9 cellular contexts compared by ENCODE assay signal in genomic region chr5:132436936-132437335, GRCh38. TPM values are rescaled to one million over a fixed set of nuclear protein-coding genes. Genes with fewer than 3 reads are reported as not detected.
DNase-seq lines count a peak whose midpoint lies in the region; ATAC-seq, FAIRE-seq and TF ChIP-seq lines count a peak whose summit lies in the region.
"Had no signal": no experiment of that assay in that cellular context is flagged by ENCODE, and none has a peak within 500 bp of the region (broad histone marks: within the 10 kb centered on the region; RNA-seq: fewer than 3 reads in every experiment).

No MANE protein-coding gene starts in this region.

- no peak overlapping the region for H3K4me3 Mint-ChIP-seq in activated CD8-positive, alpha-beta T cell treated with anti-CD3 and anti-CD28 coated beads for 36 hours

- DNase-seq in activated CD8-positive, alpha-beta memory T cell treated with anti-CD3 and anti-CD28 coated beads for 24 hours, result peak; percentile 50
- no peak for DNase-seq in activated CD8-positive, alpha-beta memory T cell treated with anti-CD3 and anti-CD28 coated beads, Interleukin-2, amount 50 U/mL, for 4 hours
- DNase-seq in activated CD8-positive, alpha-beta T cell treated with anti-CD3 and anti-CD28 coated beads for 36 hours, result no peak
- no peak for DNase-seq in lung (ENCODE audit: low spot score)
- DNase-seq in suprapubic skin (ENCODE audit: low spot score in 2 of 2), result no peak
- DNase-seq in GM12892 (ENCODE audit: insufficient read length), result no peak
- DNase-seq in pancreas, result no peak
- DNase-seq: NCI-H1048 had no signal

- H3K27ac ChIP-seq in lung (ENCODE audit: low read depth in 1 of 2, low read length in 1 of 2), result peak overlapping the region; percentile 24 to 84
- peak overlapping the region; percentile 53 for H3K27ac ChIP-seq in suprapubic skin
- H3K27ac ChIP-seq in pancreas, result no peak overlapping the region

- H3K9me3 ChIP-seq in lung (ENCODE audit: control insufficient read depth in 2 of 2, insufficient read depth in 1 of 2, low read length in 1 of 2) (no peaks in the 10 kb centered on the region), suprapubic skin (no peaks in the 10 kb centered on the region), pancreas (no peaks in the 10 kb centered on the region)

- POLR2A ChIA-PET in activated CD8-positive, alpha-beta T cell treated with anti-CD3 and anti-CD28 coated beads for 36 hours (lab: Charles Lee), result interaction anchor here (0.6 to 24.7 kb wide), 6 partner anchors 10 to 50 kb away, joined by 3 to 1131 read pairs (median 17); partner anchors contain the start of gene IRF1

- H3K4me1 ChIP-seq in lung (ENCODE audit: control insufficient read depth in 2 of 2, insufficient read depth in 2 of 2, low read length in 2 of 2) (peaks cover 29 to 39% of the 10 kb centered on the region in 2 donors), suprapubic skin (peaks cover 58% of the 10 kb centered on the region), pancreas (peaks cover 0 to 12% (median 8%) of the 10 kb centered on the region in 3 donors)

- no peaks in the 10 kb centered on the region for H3K9me3 Mint-ChIP-seq in activated CD8-positive, alpha-beta T cell treated with anti-CD3 and anti-CD28 coated beads for 36 hours

- no peaks in the 10 kb centered on the region for H3K27me3 Mint-ChIP-seq in activated CD8-positive, alpha-beta T cell treated with anti-CD3 and anti-CD28 coated beads for 36 hours

- no peak for ATAC-seq in activated CD8-positive, alpha-beta T cell treated with anti-CD3 and anti-CD28 coated beads for 36 hours
- ATAC-seq in lung (ENCODE audit: insufficient read depth, low FRiP score) (no peak), GM18519 (IDR thresholded peaks at IDR 0.05; ENCODE audit: low FRiP score, unreplicated experiment) (no peak), pancreas (no peak)

- peaks cover 26% of the 10 kb centered on the region for H3K36me3 Mint-ChIP-seq in activated CD8-positive, alpha-beta T cell treated with anti-CD3 and anti-CD28 coated beads for 36 hours (ENCODE audit: low read depth)

- peaks cover 84% of the 10 kb centered on the region for H3K4me1 Mint-ChIP-seq in activated CD8-positive, alpha-beta T cell treated with anti-CD3 and anti-CD28 coated beads for 36 hours (ENCODE audit: low read depth)

- no peaks in the 10 kb centered on the region for H3K27me3 ChIP-seq in lung (ENCODE audit: control insufficient read depth, insufficient read depth)
- H3K27me3 ChIP-seq in suprapubic skin, result no peaks in the 10 kb centered on the region
- H3K27me3 ChIP-seq in pancreas, result no peaks in the 10 kb centered on the region

- no peak for TF ChIP-seq POLR2A in suprapubic skin (IDR thresholded peaks at IDR 0.05)
- TF ChIP-seq POLR2A in GM12892 (IDR thresholded peaks at IDR 0.05; ENCODE audit: low read depth, low read length), result no peak

- intact Hi-C loops in activated CD8-positive, alpha-beta T cell treated with anti-CD3 and anti-CD28 coated beads for 36 hours (cut with micrococcal nuclease), result no loop called here
- intact Hi-C loops in pancreas (cut with DNase I), result no loop called here

- no peak for TF ChIP-seq EP300 in suprapubic skin (IDR thresholded peaks at IDR 0.05)

- FAIRE-seq in GM12892 (lab: Jason Lieb, UNC) (no peak), pancreas (lab: Jason Lieb, UNC) (no peak)

- no peak for TF ChIP-seq CTCF in activated CD8-positive, alpha-beta T cell treated with anti-CD3 and anti-CD28 coated beads for 36 hours (IDR thresholded peaks at IDR 0.05)
- TF ChIP-seq CTCF in lung (IDR thresholded peaks at IDR 0.05; ENCODE audit: control extremely low read depth, extremely low read depth) (no peak), suprapubic skin (IDR thresholded peaks at IDR 0.05) (no peak), pancreas (IDR thresholded peaks at IDR 0.05) (no peak)

- H3K36me3 ChIP-seq in lung (ENCODE audit: control insufficient read depth in 2 of 2, insufficient read depth in 2 of 2, low read length in 2 of 2) (peaks cover 0 to 3% of the 10 kb centered on the region in 2 donors), suprapubic skin (no peaks in the 10 kb centered on the region), pancreas (no peaks in the 10 kb centered on the region)

- no peak overlapping the region for H3K4me3 ChIP-seq in lung
- H3K4me3 ChIP-seq in suprapubic skin, result no peak overlapping the region
- no peak overlapping the region for H3K4me3 ChIP-seq in pancreas

- H3K27ac Mint-ChIP-seq in activated CD8-positive, alpha-beta T cell treated with anti-CD3 and anti-CD28 coated beads for 36 hours, result peak overlapping the region; percentile 88

- WGBS in lung, 2 donors, result 94 to 98% methylated on average over 3 of the region's 3 CpGs
- 93% methylated on average over 3 of the region's 3 CpGs for WGBS in suprapubic skin
- WGBS in pancreas, 2 donors, result 96 to 99% methylated on average over 3 of the region's 3 CpGs

- CTCF ChIA-PET in activated CD8-positive, alpha-beta T cell treated with anti-CD3 and anti-CD28 coated beads for 36 hours (lab: Charles Lee), result interaction anchor here (1.1 to 5.8 kb wide), 5 partner anchors 11 to 34 kb away, joined by 3 to 46 read pairs (median 11); no protein-coding TSS in a partner anchor

RNA-seq across cellular contexts. Expression of gene IRF1, which starts 53.6 kb away (rescaled TPM):
- 100 to 1,000 TPM; 121 to 128 TPM for total RNA-seq in activated CD8-positive, alpha-beta T cell treated with anti-CD3 and anti-CD28 coated beads for 36 hours
- total RNA-seq in lung (10 to 100 TPM; 53.8 to 83.2 TPM), suprapubic skin (10 to 100 TPM; 17.5 to 24.1 (median 20.1) TPM), pancreas (10 to 100 TPM in 4 of 6 donors, 1 to 10 TPM in 2; 7.0 to 28.0 (median 11.1) TPM)
- polyA plus RNA-seq in lung (100 to 1,000 TPM in 1 of 2 donors, 10 to 100 TPM in 1; 32.9 to 141 TPM), pancreas (10 to 100 TPM in 1 of 2 donors, 1 to 10 TPM in 1; 8.5 to 30.8 TPM)
- polyA plus RNA-seq in GM12892 (2012; ENCODE audit: missing spikeins), result 29.9 TPM

Comparison
In these comparisons a context has a peak if more than half of its experiments do, and no peak if none do; other contexts are left out.
1. H3K27ac ChIP-seq: peak in lung (2 of 2) and suprapubic skin (single experiment); none in pancreas (0 of 4).